Comparison of ENCODE assay signal across 21 cellular contexts in genomic region chr6:165755583-165755982, GRCh38.
A peak's percentile ranks its signal among the peaks of the same experiment; 100 is the strongest.
DNase-seq lines count a peak whose midpoint lies in the region; ATAC-seq and TF ChIP-seq lines count a peak whose summit lies in the region.
"Had no signal": no experiment of that assay in that cellular context is flagged by ENCODE, and none has a peak within 500 bp of the region (broad histone marks: within the 10 kb centered on the region; RNA-seq: fewer than 3 reads in every experiment).

No MANE protein-coding gene starts in this region.

- H3K4me3 ChIP-seq in Panc1 (ENCODE audit: low read depth in 2 of 2, low read length in 2 of 2) (no peak overlapping the region), cardiac fibroblast (replicated peaks in 1 of 2; ENCODE audit: low read depth in 2 of 2, low read length in 2 of 2) (no peak overlapping the region)
- H3K4me3 ChIP-seq: MG63, SK-N-MC had no signal

- POLR2A ChIA-PET in Panc1 (lab: Charles Lee): no interaction called here

- no peaks in the 10 kb centered on the region for H3K27me3 ChIP-seq in Panc1 (ENCODE audit: control insufficient read depth, insufficient read depth, low read length)
- H3K27me3 ChIP-seq: MG63 had no signal

- TF ChIP-seq CTCF in C4-2B (conservative IDR thresholded peaks at IDR 0.05): peak; percentile 44
- TF ChIP-seq CTCF in Panc1 (IDR thresholded peaks at IDR 0.05): peak; percentile 45
- peak; percentile 23 for TF ChIP-seq CTCF in cardiac fibroblast (IDR thresholded peaks at IDR 0.05; ENCODE audit: low read depth, low read length)
- TF ChIP-seq CTCF in mesothelial cell of epicardium (IDR thresholded peaks at IDR 0.05; ENCODE audit: unreplicated experiment): no peak
- no peak for TF ChIP-seq CTCF in GM10266 (IDR thresholded peaks at IDR 0.05; ENCODE audit: control insufficient read depth, insufficient read depth, low read depth, missing control alignments)

- BruUV-seq in Panc1 (replicated peaks; lab: Mats Ljungman, UMichigan): no TSS peak

- H3K27ac ChIP-seq in C4-2B (no peak overlapping the region), Panc1 (ENCODE audit: low read length) (no peak overlapping the region)
- H3K27ac ChIP-seq: SK-N-MC had no signal

- in situ Hi-C loops in Panc1 (cut with HindIII; ENCODE audit: low pct_unique_long_range_greater_than_20kb, low sequenced_read_pairs): no loop called here

- H3K9me3 ChIP-seq in Panc1 (ENCODE audit: control insufficient read depth, insufficient read depth, low read depth, low read length): no peaks in the 10 kb centered on the region
- H3K9me3 ChIP-seq: Caco-2, MG63 had no signal

- H3K9me3 Mint-ChIP-seq in mesothelial cell of epicardium: no peaks in the 10 kb centered on the region

- H3K36me3 Mint-ChIP-seq in mesothelial cell of epicardium: no peaks in the 10 kb centered on the region

- DNase-seq in Panc1 (ENCODE audit: low read depth, low spot score): no peak
- DNase-seq in cardiac fibroblast (ENCODE audit: low read depth in 2 of 2): peak in 1 of 2 donors; percentile 21
- peak; percentile 54 for DNase-seq in left kidney (ENCODE audit: low read depth, low spot score)
- no peak for DNase-seq in NCI-H1105 treated with DMSO at 0.1 percent for 48 hours (lab: John Stamatoyannopoulos, UW)
- DNase-seq in mesothelial cell of epicardium (ENCODE audit: low spot score in 2 of 2, unreplicated experiment in 2 of 2): no peak
- DNase-seq in GM10266 (ENCODE audit: extremely low spot score): no peak
- DNase-seq in NCI-H1694 treated with DMSO at 0.1 percent for 48 hours (lab: John Stamatoyannopoulos, UW): no peak
- DNase-seq: 8988T, Caco-2, DMS153, GF-D8, H9, MG63, NCI-H1048, NCI-H1436 treated with DMSO at 0.1 percent for 48 hours, NCI-H2029 treated with DMSO at 0.1 percent for 48 hours, NCI-H2171, NCI-H526, Right ventricle myocardium superior had no signal

- ATAC-seq in Panc1: peak; percentile 78; the same call in 1 of the 2 replicates

- peaks cover 13% of the 10 kb centered on the region for H3K27me3 Mint-ChIP-seq in mesothelial cell of epicardium (ENCODE audit: low read depth)

- intact Hi-C loops in Panc1 (cut with micrococcal nuclease; ENCODE audit: unreplicated experiment): no loop called here

- H3K27ac Mint-ChIP-seq in mesothelial cell of epicardium: no peak overlapping the region

- CTCF ChIA-PET in Panc1 (lab: Charles Lee): interaction anchor here (0.6 kb wide), 1 partner anchor 81 kb away, joined by 3 read pairs; no protein-coding TSS in a partner anchor

- no peak overlapping the region for H3K4me3 Mint-ChIP-seq in mesothelial cell of epicardium
- H3K4me3 Mint-ChIP-seq: H9 had no signal

- no peaks in the 10 kb centered on the region for H3K36me3 ChIP-seq in Panc1 (ENCODE audit: control insufficient read depth, insufficient read depth, low read length)
- H3K36me3 ChIP-seq: MG63 had no signal

- peaks cover 2% of the 10 kb centered on the region for H3K4me1 Mint-ChIP-seq in mesothelial cell of epicardium
- H3K4me1 Mint-ChIP-seq: H9 had no signal

- H3K4me1 ChIP-seq in Panc1 (ENCODE audit: control insufficient read depth, insufficient read depth, low read length): no peaks in the 10 kb centered on the region
- H3K4me1 ChIP-seq: Caco-2 had no signal

Comparison
In these comparisons a context has a peak if more than half of its experiments do, and no peak if none do; other contexts are left out.
1. CTCF ChIP-seq: peak in C4-2B (single experiment), Panc1 (single experiment) and cardiac fibroblast (single experiment); none in mesothelial cell of epicardium (single experiment) and GM10266 (single experiment).